In the genomic region with DNA sequence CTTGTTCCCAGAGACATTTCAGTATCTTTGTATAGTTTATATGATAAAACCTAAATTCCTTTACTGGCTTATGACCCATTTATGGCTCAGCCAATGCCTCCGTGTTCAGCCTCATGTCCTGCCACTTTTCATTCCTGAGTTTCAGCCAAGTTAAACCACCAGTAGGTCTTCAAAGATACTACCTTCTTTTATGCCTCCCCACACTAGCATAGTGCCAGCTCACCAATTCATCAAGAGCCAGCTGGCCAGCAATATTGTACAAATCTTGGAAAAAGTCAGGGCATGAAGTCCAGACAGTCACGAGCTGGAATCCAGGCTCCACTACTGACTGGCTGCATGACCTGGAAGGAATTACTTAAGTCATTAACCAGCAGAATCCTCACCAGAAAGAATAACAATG, we compare ENCODE assay signal across 16 cellular contexts.
DNase-seq lines count a peak whose midpoint lies in the region; ATAC-seq lines count a peak whose summit lies in the region.
"Had no signal": no experiment of that assay in that cellular context is flagged by ENCODE, and none has a peak within 500 bp of the region (broad histone marks: within the 10 kb centered on the region; RNA-seq: fewer than 3 reads in every experiment).

No MANE protein-coding gene starts in this region.

- ATAC-seq in Right ventricle myocardium superior (ENCODE audit: poor library complexity) (peak; percentile 72), left ventricle myocardium superior (peak; percentile 75)
- ATAC-seq: CD8-positive, alpha-beta T cell; GM12878 had no signal

- H3K9me3 Mint-ChIP-seq in activated naive CD8-positive, alpha-beta T cell treated with anti-CD3 and anti-CD28 coated beads for 36 hours: peaks cover 4% of the 10 kb centered on the region

- H3K36me3 Mint-ChIP-seq in activated naive CD8-positive, alpha-beta T cell treated with anti-CD3 and anti-CD28 coated beads for 36 hours: no peaks in the 10 kb centered on the region
- H3K36me3 Mint-ChIP-seq: CD8-positive, alpha-beta T cell had no signal

- no peak overlapping the region for H3K4me3 Mint-ChIP-seq in activated naive CD8-positive, alpha-beta T cell treated with anti-CD3 and anti-CD28 coated beads for 36 hours
- H3K4me3 Mint-ChIP-seq: B cell; CD8-positive, alpha-beta T cell; H9 had no signal

- no peaks in the 10 kb centered on the region for H3K4me1 Mint-ChIP-seq in activated naive CD8-positive, alpha-beta T cell treated with anti-CD3 and anti-CD28 coated beads for 36 hours
- H3K4me1 Mint-ChIP-seq: B cell, H9 had no signal

- H3K27me3 Mint-ChIP-seq in activated naive CD8-positive, alpha-beta T cell treated with anti-CD3 and anti-CD28 coated beads for 36 hours: no peaks in the 10 kb centered on the region
- H3K27me3 Mint-ChIP-seq: B cell had no signal

- DNase-seq in Right ventricle myocardium superior (no peak), cardiac septum (ENCODE audit: low spot score) (no peak), astrocyte of the hippocampus (ENCODE audit: low read depth, low spot score) (peak; percentile 67), left ventricle myocardium superior (no peak), pons (ENCODE audit: low spot score) (peak; percentile 7), HPDE6-E6E7 (ENCODE audit: extremely low spot score) (no peak)
- no peak for DNase-seq in activated naive CD8-positive, alpha-beta T cell treated with anti-CD3 and anti-CD28 coated beads for 36 hours
- DNase-seq: Calu3; CD8-positive, alpha-beta T cell; DMS 273 treated with DMSO at 0.1 percent for 48 hours; DMS53; DND-41; EL; H9 had no signal

- intact Hi-C loops in Right ventricle myocardium superior (cut with DNase I): no loop called here
- intact Hi-C loops in cardiac septum (cut with DNase I): loop anchor here (5.0 kb wide), 1 partner anchor 93 kb away; no protein-coding TSS in a partner anchor
- intact Hi-C loops in left ventricle myocardium superior (cut with micrococcal nuclease): no loop called here

- no peak overlapping the region for H3K27ac Mint-ChIP-seq in activated naive CD8-positive, alpha-beta T cell treated with anti-CD3 and anti-CD28 coated beads for 36 hours
- H3K27ac Mint-ChIP-seq: B cell; CD8-positive, alpha-beta T cell; H9 had no signal

Comparison
In these comparisons a context has a peak if more than half of its experiments do, and no peak if none do; other contexts are left out.
1. DNase-seq: peak in astrocyte of the hippocampus (single experiment) and pons (single experiment); none in Right ventricle myocardium superior (single experiment), cardiac septum (single experiment), left ventricle myocardium superior (single experiment), activated naive CD8-positive, alpha-beta T cell treated with anti-CD3 and anti-CD28 coated beads for 36 hours (single experiment) and HPDE6-E6E7 (single experiment).